In genomic region chr15:62059818-62060115, GRCh38 we compare ENCODE assay signal across 8 cellular contexts. TPM values are rescaled to one million over a fixed set of nuclear protein-coding genes. Genes with fewer than 3 reads are reported as not detected.
DNase-seq lines count a peak whose midpoint lies in the region; ATAC-seq and TF ChIP-seq lines count a peak whose summit lies in the region.

No MANE protein-coding gene starts in this region.

- H3K4me1 Mint-ChIP-seq in activated T-helper 1 cell treated with anti-CD3 and anti-CD28 coated beads, Interleukin-12 subunit alpha, Interleukin-12 subunit beta, Interleukin-2, Interleukin-4 antibody, amounts not matched to agents 30 ng/mL and 10 ng/mL and 1 ng/mL, durations not matched to agents 14 hours and 24 hours and 36 hours (ENCODE audit: low read depth) = peaks cover 47% of the 10 kb centered on the region
- peaks cover 17% of the 10 kb centered on the region for H3K4me1 Mint-ChIP-seq in neural progenitor cell
- H3K4me1 Mint-ChIP-seq in type B pancreatic cell (ENCODE audit: unreplicated experiment) = peaks cover 13% of the 10 kb centered on the region

- intact Hi-C loops in activated T-helper 1 cell treated with anti-CD3 and anti-CD28 coated beads, Interleukin-12 subunit alpha, Interleukin-12 subunit beta, Interleukin-2, Interleukin-4 antibody, amounts not matched to agents 30 ng/mL and 10 ng/mL and 1 ng/mL, durations not matched to agents 14 hours and 24 hours and 36 hours (cut with micrococcal nuclease) = loop anchor here (1.0 to 5.0 kb wide), 4 partner anchors 9 to 331 kb away; partner anchors contain the start of gene TLN2

- peaks cover 43% of the 10 kb centered on the region for H3K27me3 ChIP-seq in neural progenitor cell

- H3K27ac Mint-ChIP-seq in activated T-helper 1 cell treated with anti-CD3 and anti-CD28 coated beads, Interleukin-12 subunit alpha, Interleukin-12 subunit beta, Interleukin-2, Interleukin-4 antibody, amounts not matched to agents 30 ng/mL and 10 ng/mL and 1 ng/mL, durations not matched to agents 14 hours and 24 hours and 36 hours = peak overlapping the region; percentile 100
- H3K27ac Mint-ChIP-seq in neural progenitor cell (no peak overlapping the region), type B pancreatic cell (peak overlapping the region; percentile 91)

- H4K20me1 ChIP-seq in neural progenitor cell (ENCODE audit: low read depth) = peaks cover 6% of the 10 kb centered on the region

- no peaks in the 10 kb centered on the region for H3K4me1 ChIP-seq in neural progenitor cell

- H3K79me2 ChIP-seq in neural progenitor cell (ENCODE audit: low read depth) = peaks cover 36% of the 10 kb centered on the region

- peaks cover 14% of the 10 kb centered on the region for H3F3A ChIP-seq in neural progenitor cell (ENCODE audit: low read depth)

- peak overlapping the region; percentile 98 for H3K4me3 Mint-ChIP-seq in activated T-helper 1 cell treated with anti-CD3 and anti-CD28 coated beads, Interleukin-12 subunit alpha, Interleukin-12 subunit beta, Interleukin-2, Interleukin-4 antibody, amounts not matched to agents 30 ng/mL and 10 ng/mL and 1 ng/mL, durations not matched to agents 14 hours and 24 hours and 36 hours
- peak overlapping the region; percentile 96 for H3K4me3 Mint-ChIP-seq in neural progenitor cell
- peak overlapping the region; percentile 96 for H3K4me3 Mint-ChIP-seq in type B pancreatic cell

- H3K36me3 ChIP-seq in neural progenitor cell = no peaks in the 10 kb centered on the region

- H3K4me3 ChIP-seq in fibroblast of the aortic adventitia (ENCODE audit: low read depth, low read length) = peak overlapping the region; percentile 72
- peak overlapping the region; percentile 77 for H3K4me3 ChIP-seq in neural progenitor cell

- TF ChIP-seq CTCF in fibroblast of the aortic adventitia (IDR thresholded peaks at IDR 0.05; ENCODE audit: insufficient read depth, low read length) = no peak
- TF ChIP-seq CTCF in neural progenitor cell (IDR thresholded peaks at IDR 0.05) = no peak
- TF ChIP-seq CTCF in type B pancreatic cell (conservative IDR thresholded peaks at IDR 0.05) = no peak

- DNase-seq in Ammon's horn (ENCODE audit: low spot score) (peak; percentile 49), RKO (ENCODE audit: low spot score) (peak; percentile 65), fibroblast of the aortic adventitia (ENCODE audit: low read depth) (peak; percentile 50), neural progenitor cell (ENCODE audit: low spot score) (no peak), type B pancreatic cell (ENCODE audit: extremely low spot score, unreplicated experiment) (no peak)
- DNase-seq in activated T-helper 1 cell treated with anti-CD3 and anti-CD28 coated beads, Interleukin-12 subunit alpha, Interleukin-12 subunit beta, Interleukin-2, Interleukin-4 antibody, amounts not matched to agents 30 ng/mL and 10 ng/mL and 1 ng/mL, durations not matched to agents 14 hours and 24 hours and 36 hours (ENCODE audit: low spot score) = peak; percentile 73

- peak overlapping the region; percentile 10 for H3K9ac ChIP-seq in neural progenitor cell

- peak overlapping the region; percentile 88 for H3K4me2 ChIP-seq in neural progenitor cell

- no peak overlapping the region for H3K27ac ChIP-seq in neural progenitor cell

- H2AFZ ChIP-seq in neural progenitor cell (replicated peaks) = peak overlapping the region; percentile 94

- peaks cover 9% of the 10 kb centered on the region for H3K27me3 Mint-ChIP-seq in activated T-helper 1 cell treated with anti-CD3 and anti-CD28 coated beads, Interleukin-12 subunit alpha, Interleukin-12 subunit beta, Interleukin-2, Interleukin-4 antibody, amounts not matched to agents 30 ng/mL and 10 ng/mL and 1 ng/mL, durations not matched to agents 14 hours and 24 hours and 36 hours (ENCODE audit: insufficient read depth)
- H3K27me3 Mint-ChIP-seq in neural progenitor cell (ENCODE audit: insufficient read depth, low read depth) = peaks cover 37% of the 10 kb centered on the region
- peaks cover 42% of the 10 kb centered on the region for H3K27me3 Mint-ChIP-seq in type B pancreatic cell

- peak; percentile 61 for ATAC-seq in GM19328 (IDR thresholded peaks at IDR 0.05; ENCODE audit: unreplicated experiment)
- peak; percentile 77 for ATAC-seq in HG03432 (IDR thresholded peaks at IDR 0.05; ENCODE audit: unreplicated experiment)

- peaks cover 10% of the 10 kb centered on the region for H3K36me3 Mint-ChIP-seq in activated T-helper 1 cell treated with anti-CD3 and anti-CD28 coated beads, Interleukin-12 subunit alpha, Interleukin-12 subunit beta, Interleukin-2, Interleukin-4 antibody, amounts not matched to agents 30 ng/mL and 10 ng/mL and 1 ng/mL, durations not matched to agents 14 hours and 24 hours and 36 hours (ENCODE audit: low read depth)
- H3K36me3 Mint-ChIP-seq in neural progenitor cell (peaks cover 4% of the 10 kb centered on the region), type B pancreatic cell (peaks cover 3% of the 10 kb centered on the region)

- H3K9me3 Mint-ChIP-seq in activated T-helper 1 cell treated with anti-CD3 and anti-CD28 coated beads, Interleukin-12 subunit alpha, Interleukin-12 subunit beta, Interleukin-2, Interleukin-4 antibody, amounts not matched to agents 30 ng/mL and 10 ng/mL and 1 ng/mL, durations not matched to agents 14 hours and 24 hours and 36 hours = no peaks in the 10 kb centered on the region
- H3K9me3 Mint-ChIP-seq in neural progenitor cell (no peaks in the 10 kb centered on the region), type B pancreatic cell (no peaks in the 10 kb centered on the region)

- no peaks in the 10 kb centered on the region for H3K9me3 ChIP-seq in neural progenitor cell (ENCODE audit: low read depth)

RNA-seq across cellular contexts. Expression of gene VPS13C, which starts 0.5 kb away (rescaled TPM):
- 50.4 and 52.7 TPM in 2 replicates for total RNA-seq in activated T-helper 1 cell treated with anti-CD3 and anti-CD28 coated beads, Interleukin-12 subunit alpha, Interleukin-12 subunit beta, Interleukin-2, Interleukin-4 antibody, amounts not matched to agents 30 ng/mL and 10 ng/mL and 1 ng/mL, durations not matched to agents 14 hours and 24 hours and 36 hours
- total RNA-seq in fibroblast of the aortic adventitia (ENCODE audit: low replicate concordance) (79.8 and 140 TPM in 2 replicates), neural progenitor cell (ENCODE audit: low replicate concordance) (31.9 and 51.6 TPM in 2 replicates), type B pancreatic cell (ENCODE audit: low replicate concordance) (38.7 and 45.8 TPM in 2 replicates)

RNA-seq across cellular contexts. Expression of gene C2CD4A, which starts 7.0 kb away (rescaled TPM):
- total RNA-seq in activated T-helper 1 cell treated with anti-CD3 and anti-CD28 coated beads, Interleukin-12 subunit alpha, Interleukin-12 subunit beta, Interleukin-2, Interleukin-4 antibody, amounts not matched to agents 30 ng/mL and 10 ng/mL and 1 ng/mL, durations not matched to agents 14 hours and 24 hours and 36 hours = 0.13 and 0.17 TPM in 2 replicates
- total RNA-seq in fibroblast of the aortic adventitia (ENCODE audit: low replicate concordance) (not detected in 2 replicates), neural progenitor cell (ENCODE audit: low replicate concordance) (not detected in 2 replicates), type B pancreatic cell (ENCODE audit: low replicate concordance) (1.7 and 2.0 TPM in 2 replicates)

Comparison
In these comparisons a context has a peak if more than half of its experiments do, and no peak if none do; other contexts are left out.
1. DNase-seq: peak in Ammon's horn (single experiment), RKO (single experiment), activated T-helper 1 cell treated with anti-CD3 and anti-CD28 coated beads, Interleukin-12 subunit alpha, Interleukin-12 subunit beta, Interleukin-2, Interleukin-4 antibody, amounts not matched to agents 30 ng/mL and 10 ng/mL and 1 ng/mL, durations not matched to agents 14 hours and 24 hours and 36 hours (single experiment) and fibroblast of the aortic adventitia (single experiment); none in neural progenitor cell (single experiment) and type B pancreatic cell (single experiment).
2. Peak in every context shown above with its lines, with median percentiles within 50 percentile points of each other: H3K4me3 Mint-ChIP-seq.